Comparison of ENCODE assay signal across 29 cellular contexts in the genomic region with DNA sequence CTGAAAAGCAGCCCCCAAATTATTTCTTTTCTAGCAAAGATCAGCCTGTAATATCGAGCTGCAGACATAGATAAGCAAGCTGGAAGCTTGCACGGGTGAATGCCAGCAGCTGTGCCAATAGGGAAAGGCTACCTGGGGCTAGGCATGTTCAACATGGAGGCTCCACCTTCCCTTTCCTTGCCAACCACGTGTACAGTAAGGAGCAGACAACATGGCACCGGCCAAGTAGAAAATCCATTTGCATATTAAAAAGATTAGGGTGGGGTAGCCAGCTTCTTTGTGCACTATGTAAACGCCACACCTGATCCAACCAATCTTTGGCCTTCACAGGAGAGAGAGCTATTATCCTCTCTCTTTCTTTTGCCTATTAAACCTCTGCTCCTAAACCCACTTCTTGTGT. TPM values are rescaled to one million over a fixed set of nuclear protein-coding genes. Genes with fewer than 3 reads are reported as not detected.
A peak's percentile ranks its signal among the peaks of the same experiment; 100 is the strongest.
DNase-seq lines count a peak whose midpoint lies in the region; ATAC-seq and TF ChIP-seq lines count a peak whose summit lies in the region.
"Had no signal": no experiment of that assay in that cellular context is flagged by ENCODE, and none has a peak within 500 bp of the region (broad histone marks: within the 10 kb centered on the region; RNA-seq: fewer than 3 reads in every experiment).

No MANE protein-coding gene starts in this region.

- CTCF ChIA-PET in WTC11 (lab: Charles Lee), result interaction anchor here (0.5 to 3.1 kb wide), 7 partner anchors 10 to 954 kb away, joined by 3 to 18 read pairs (median 8); no protein-coding TSS in a partner anchor

- H3K4me1 ChIP-seq in neural progenitor cell, result no peaks in the 10 kb centered on the region
- H3K4me1 ChIP-seq: adrenal gland, BE2C, right atrium auricular region, spleen, testis, uterus had no signal

- H3K9ac ChIP-seq in neural progenitor cell, result no peak overlapping the region

- ATAC-seq in WTC11 (0 out of 2 replicates have a peak, but pooled peaks have one; percentile 18), HG02678 (IDR thresholded peaks at IDR 0.05; ENCODE audit: unreplicated experiment) (no peak)
- ATAC-seq: HepG2; left lobe of liver; naive thymus-derived CD8-positive, alpha-beta T cell; stimulated activated naive B cell treated with anti-CD40 and anti-IgM and Interleukin-4, amounts not matched to agents 10 μg/mL and 1 μg/mL and 100 μg/mL, for 72 hours had no signal

- H4K20me1 ChIP-seq in neural progenitor cell (ENCODE audit: low read depth), result no peaks in the 10 kb centered on the region

- H3K27me3 ChIP-seq in neural progenitor cell, result no peaks in the 10 kb centered on the region
- H3K27me3 ChIP-seq: adrenal gland, BE2C, brain microvascular endothelial cell, right atrium auricular region, testis, uterus had no signal

- H3K27ac Mint-ChIP-seq in WTC11 (no peak overlapping the region), neural progenitor cell (no peak overlapping the region)
- H3K27ac Mint-ChIP-seq: naive thymus-derived CD8-positive, alpha-beta T cell; stimulated activated naive B cell treated with anti-CD40 and anti-IgM and Interleukin-4, amounts not matched to agents 10 μg/mL and 1 μg/mL and 100 μg/mL, for 72 hours had no signal

- no peak overlapping the region for H3K4me2 ChIP-seq in neural progenitor cell

- H3K4me3 Mint-ChIP-seq in WTC11 (no peak overlapping the region), neural progenitor cell (no peak overlapping the region)
- H3K4me3 Mint-ChIP-seq: naive thymus-derived CD8-positive, alpha-beta T cell; stimulated activated naive B cell treated with anti-CD40 and anti-IgM and Interleukin-4, amounts not matched to agents 10 μg/mL and 1 μg/mL and 100 μg/mL, for 72 hours had no signal

- no peak overlapping the region for H3K27ac ChIP-seq in neural progenitor cell
- H3K27ac ChIP-seq: adrenal gland, brain microvascular endothelial cell, epithelial cell of prostate, right atrium auricular region, spleen, testis, uterus had no signal

- H3K4me3 ChIP-seq in neural progenitor cell, result no peak overlapping the region
- H3K4me3 ChIP-seq: adrenal gland, right atrium auricular region, spleen, testis, uterus had no signal

- H3F3A ChIP-seq in neural progenitor cell (ENCODE audit: low read depth), result no peaks in the 10 kb centered on the region

- H3K36me3 Mint-ChIP-seq in WTC11 (peaks cover 15% of the 10 kb centered on the region), neural progenitor cell (no peaks in the 10 kb centered on the region)
- H3K36me3 Mint-ChIP-seq: naive thymus-derived CD8-positive, alpha-beta T cell had no signal

- no peaks in the 10 kb centered on the region for H3K9me3 ChIP-seq in neural progenitor cell (ENCODE audit: low read depth)
- H3K9me3 ChIP-seq: adrenal gland, BE2C, testis, uterus had no signal

- H3K27me3 Mint-ChIP-seq in WTC11 (ENCODE audit: low read depth) (peaks cover 14% of the 10 kb centered on the region), neural progenitor cell (ENCODE audit: insufficient read depth, low read depth) (no peaks in the 10 kb centered on the region)

- POLR2A ChIA-PET in WTC11 (lab: Charles Lee), result no interaction called here

- peaks cover 23% of the 10 kb centered on the region for H3K9me3 Mint-ChIP-seq in WTC11
- peaks cover 10% of the 10 kb centered on the region for H3K9me3 Mint-ChIP-seq in neural progenitor cell

- H3K4me1 Mint-ChIP-seq in WTC11, result peaks cover 37% of the 10 kb centered on the region
- peaks cover 7% of the 10 kb centered on the region for H3K4me1 Mint-ChIP-seq in neural progenitor cell
- H3K4me1 Mint-ChIP-seq: naive thymus-derived CD8-positive, alpha-beta T cell; stimulated activated naive B cell treated with anti-CD40 and anti-IgM and Interleukin-4, amounts not matched to agents 10 μg/mL and 1 μg/mL and 100 μg/mL, for 72 hours had no signal

- peak overlapping the region; percentile 18 for H2AFZ ChIP-seq in neural progenitor cell (replicated peaks)

- no peaks in the 10 kb centered on the region for H3K79me2 ChIP-seq in neural progenitor cell (ENCODE audit: low read depth)

- TF ChIP-seq CTCF in WTC11 (IDR thresholded peaks at IDR 0.05) (no peak), neural progenitor cell (IDR thresholded peaks at IDR 0.05) (no peak)

- peak; percentile 44 for DNase-seq in NCI-H2196 (lab: John Stamatoyannopoulos, UW; ENCODE audit: unreplicated experiment)
- no peak for DNase-seq in NCI-H2196 treated with DMSO at 0.1 percent for 48 hours (lab: John Stamatoyannopoulos, UW; ENCODE audit: unreplicated experiment)
- peak; percentile 21 for DNase-seq in NCI-H1048 (lab: John Stamatoyannopoulos, UW)
- no peak for DNase-seq in WTC11 (ENCODE audit: low spot score)
- no peak for DNase-seq in neural progenitor cell (ENCODE audit: low spot score)
- no peak for DNase-seq in activated naive CD4-positive, alpha-beta T cell treated with Interleukin-2 at 50 U/mL for 16 hours
- DNase-seq in NCI-H128 (lab: John Stamatoyannopoulos, UW; ENCODE audit: unreplicated experiment), result no peak
- DNase-seq: activated T-cell treated with anti-CD3 and anti-CD28 coated beads, Interleukin-2, amount 50 U/mL, for 1 hour; adrenal gland; BE2C; Caco-2; effector CD4-positive, alpha-beta T cell; head of caudate nucleus; naive thymus-derived CD8-positive, alpha-beta T cell; NCI-H1092 treated with DMSO at 0.1 percent for 48 hours; NCI-H446; RPMI8226; spleen; stimulated activated CD4-positive, alpha-beta T cell treated with anti-CD3 and anti-CD28 coated beads, Interleukin-2, amount 100 ng/mL, for 48 hours; stimulated activated naive B cell treated with anti-CD40 and anti-IgM and Interleukin-4, amounts not matched to agents 10 μg/mL and 1 μg/mL and 100 μg/mL, for 72 hours; T-helper 1 cell; testis; uterus had no signal

- no peaks in the 10 kb centered on the region for H3K36me3 ChIP-seq in neural progenitor cell
- H3K36me3 ChIP-seq: adrenal gland, BE2C, brain microvascular endothelial cell, right atrium auricular region, spleen, uterus had no signal

TF ChIP-seq in WTC11, 78 proteins besides CTCF, POLR2A, EP300 and RAD21:
- TF ChIP-seq, protein P1, sequence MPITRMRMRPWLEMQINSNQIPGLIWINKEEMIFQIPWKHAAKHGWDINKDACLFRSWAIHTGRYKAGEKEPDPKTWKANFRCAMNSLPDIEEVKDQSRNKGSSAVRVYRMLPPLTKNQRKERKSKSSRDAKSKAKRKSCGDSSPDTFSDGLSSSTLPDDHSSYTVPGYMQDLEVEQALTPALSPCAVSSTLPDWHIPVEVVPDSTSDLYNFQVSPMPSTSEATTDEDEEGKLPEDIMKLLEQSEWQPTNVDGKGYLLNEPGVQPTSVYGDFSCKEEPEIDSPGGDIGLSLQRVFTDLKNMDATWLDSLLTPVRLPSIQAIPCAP (CRISPR knock-in tag; IDR thresholded peaks at IDR 0.05), result no peak
- no peak for TF ChIP-seq ZNF425 (CRISPR knock-in tag; conservative IDR thresholded peaks at IDR 0.05)
- TF ChIP-seq, protein P2, sequence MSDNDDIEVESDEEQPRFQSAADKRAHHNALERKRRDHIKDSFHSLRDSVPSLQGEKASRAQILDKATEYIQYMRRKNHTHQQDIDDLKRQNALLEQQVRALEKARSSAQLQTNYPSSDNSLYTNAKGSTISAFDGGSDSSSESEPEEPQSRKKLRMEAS (CRISPR knock-in tag; IDR thresholded peaks at IDR 0.05), result 0 out of 2 replicates have a peak, but pooled peaks have one; percentile 28

RNA-seq across cellular contexts. Expression of gene SEPHS1, which starts 56.7 kb away (rescaled TPM):
- total RNA-seq in WTC11 (2021) (501 to 509 TPM (median 501 TPM) in 3 replicates), neural progenitor cell (ENCODE audit: low replicate concordance) (94.9 and 95.9 TPM in 2 replicates)

Comparison
In these comparisons a context has a peak if more than half of its experiments do, and no peak if none do; other contexts are left out.
1. DNase-seq: peak in NCI-H2196 (single experiment) and NCI-H1048 (single experiment); none in NCI-H2196 treated with DMSO at 0.1 percent for 48 hours (single experiment), WTC11 (single experiment), neural progenitor cell (single experiment), activated naive CD4-positive, alpha-beta T cell treated with Interleukin-2 at 50 U/mL for 16 hours (single experiment) and NCI-H128 (single experiment).